9 cellular contexts compared by ENCODE assay signal in genomic region chr4:109389367-109390118, GRCh38. TPM values are rescaled to one million over a fixed set of nuclear protein-coding genes. Genes with fewer than 3 reads are reported as not detected.
DNase-seq lines count a peak whose midpoint lies in the region; ATAC-seq and TF ChIP-seq lines count a peak whose summit lies in the region.
"Had no signal": no experiment of that assay in that cellular context is flagged by ENCODE, and none has a peak within 500 bp of the region (broad histone marks: within the 10 kb centered on the region; RNA-seq: fewer than 3 reads in every experiment).

No MANE protein-coding gene starts in this region.

- H3K4me3 Mint-ChIP-seq in endothelial cell (ENCODE audit: unreplicated experiment), result no peak overlapping the region

- H3K9me3 Mint-ChIP-seq in endothelial cell (ENCODE audit: unreplicated experiment), result no peaks in the 10 kb centered on the region

- DNase-seq in NAMALWA (ENCODE audit: low spot score) (peak; percentile 47), left lobe of liver (ENCODE audit: low spot score) (no peak), endothelial cell (ENCODE audit: low spot score) (no peak), posterior cingulate gyrus (no peak), DMS153 treated with DMSO at 0.1 percent for 48 hours (lab: John Stamatoyannopoulos, UW; ENCODE audit: unreplicated experiment) (no peak), H4 (ENCODE audit: low spot score) (no peak)
- DNase-seq: caudate nucleus had no signal

- intact Hi-C loops in posterior cingulate gyrus (cut with DNase I), result no loop called here

- no peak for TF ChIP-seq CTCF in endothelial cell (IDR thresholded peaks at IDR 0.05; ENCODE audit: unreplicated experiment)

- ATAC-seq in GM18868 (IDR thresholded peaks at IDR 0.05; ENCODE audit: unreplicated experiment) (peak; percentile 72), GM21825 (IDR thresholded peaks at IDR 0.05; ENCODE audit: unreplicated experiment) (peak; percentile 67), left lobe of liver (peak; percentile 13)

- H3K27ac Mint-ChIP-seq in endothelial cell (ENCODE audit: unreplicated experiment), result no peak overlapping the region

- no peaks in the 10 kb centered on the region for H3K36me3 Mint-ChIP-seq in endothelial cell (ENCODE audit: low read depth, unreplicated experiment)

- H3K4me1 Mint-ChIP-seq in endothelial cell (ENCODE audit: unreplicated experiment), result no peaks in the 10 kb centered on the region

- peaks cover 3% of the 10 kb centered on the region for H3K27me3 Mint-ChIP-seq in endothelial cell (ENCODE audit: unreplicated experiment)

RNA-seq across cellular contexts. Expression of gene SEC24B, which starts 44.1 kb away (rescaled TPM):
- 22.0 TPM for total RNA-seq in left lobe of liver
- total RNA-seq in endothelial cell (ENCODE audit: unreplicated experiment), result 49.6 TPM
- total RNA-seq in H4 (2014; rRNA removed; shearing (Covaris generic)), result 12.1 and 19.4 TPM in 2 replicates

Comparison
In these comparisons a context has a peak if more than half of its experiments do, and no peak if none do; other contexts are left out.
1. ATAC-seq: peak in every context shown above with its lines; median percentile 72 in GM18868; 67 in GM21825; 13 in left lobe of liver.